Comparison of ENCODE assay signal across 17 cellular contexts in genomic region chr5:84634256-84634655, GRCh38.
A peak's percentile ranks its signal among the peaks of the same experiment; 100 is the strongest.
DNase-seq lines count a peak whose midpoint lies in the region; ATAC-seq lines count a peak whose summit lies in the region.
"Had no signal": no experiment of that assay in that cellular context is flagged by ENCODE, and none has a peak within 500 bp of the region (broad histone marks: within the 10 kb centered on the region; RNA-seq: fewer than 3 reads in every experiment).

No MANE protein-coding gene starts in this region.

- DNase-seq in HK-2 (ENCODE audit: unreplicated experiment) (peak; percentile 11), RPMI7951 (ENCODE audit: low read depth) (peak; percentile 57), HCEC 1CT (no peak)
- no peak for DNase-seq in stimulated activated effector memory CD8-positive, alpha-beta T cell treated with anti-CD3 and anti-CD28 coated beads, Interleukin-12 subunit alpha, Interleukin-12 subunit beta, amount 100 ng/mL, for 72 hours (ENCODE audit: low spot score in 2 of 2)
- DNase-seq: activated CD4-positive, alpha-beta T cell treated with anti-CD3 and anti-CD28 coated beads, Interleukin-2, amount 50 U/mL, for 4 hours; activated naive CD8-positive, alpha-beta T cell treated with anti-CD3 and anti-CD28 coated beads, Interleukin-2, amount 10 ng/mL, durations not matched to agents 7 days and 5 days; activated T-cell treated with anti-CD3 and anti-CD28 coated beads, Interleukin-2, amount 50 U/mL, for 48 hours; effector CD8-positive, alpha-beta T cell; hypothalamus; NCI-H1048; NCI-H2029 treated with DMSO at 0.1 percent for 48 hours; NCI-H524 treated with DMSO at 0.1 percent for 48 hours; OCI-M1; stimulated activated CD4-positive, alpha-beta T cell treated with anti-CD3 and anti-CD28 coated beads, Interleukin-2, amount 100 ng/mL, for 48 hours had no signal

- no peaks in the 10 kb centered on the region for H3K4me1 Mint-ChIP-seq in stimulated activated effector memory CD8-positive, alpha-beta T cell treated with anti-CD3 and anti-CD28 coated beads, Interleukin-12 subunit alpha, Interleukin-12 subunit beta, amount 100 ng/mL, for 72 hours
- H3K4me1 Mint-ChIP-seq: activated naive CD8-positive, alpha-beta T cell treated with anti-CD3 and anti-CD28 coated beads, Interleukin-2, amount 10 ng/mL, durations not matched to agents 7 days and 5 days had no signal

- no peak overlapping the region for H3K4me3 Mint-ChIP-seq in stimulated activated effector memory CD8-positive, alpha-beta T cell treated with anti-CD3 and anti-CD28 coated beads, Interleukin-12 subunit alpha, Interleukin-12 subunit beta, amount 100 ng/mL, for 72 hours
- H3K4me3 Mint-ChIP-seq: activated naive CD8-positive, alpha-beta T cell treated with anti-CD3 and anti-CD28 coated beads, Interleukin-2, amount 10 ng/mL, durations not matched to agents 7 days and 5 days had no signal

- ATAC-seq in esophagus mucosa (peak; percentile 44), GM19467 (IDR thresholded peaks at IDR 0.05; ENCODE audit: unreplicated experiment) (no peak), HG03354 (IDR thresholded peaks at IDR 0.05; ENCODE audit: poor library complexity, severe bottlenecking, unreplicated experiment) (no peak)
- peak; percentile 34 for ATAC-seq in stimulated activated effector memory CD8-positive, alpha-beta T cell treated with anti-CD3 and anti-CD28 coated beads, Interleukin-12 subunit alpha, Interleukin-12 subunit beta, amount 100 ng/mL, for 72 hours

- H3K27ac Mint-ChIP-seq in stimulated activated effector memory CD8-positive, alpha-beta T cell treated with anti-CD3 and anti-CD28 coated beads, Interleukin-12 subunit alpha, Interleukin-12 subunit beta, amount 100 ng/mL, for 72 hours = no peak overlapping the region
- H3K27ac Mint-ChIP-seq: activated naive CD8-positive, alpha-beta T cell treated with anti-CD3 and anti-CD28 coated beads, Interleukin-2, amount 10 ng/mL, durations not matched to agents 7 days and 5 days had no signal

- no peaks in the 10 kb centered on the region for H3K36me3 Mint-ChIP-seq in stimulated activated effector memory CD8-positive, alpha-beta T cell treated with anti-CD3 and anti-CD28 coated beads, Interleukin-12 subunit alpha, Interleukin-12 subunit beta, amount 100 ng/mL, for 72 hours
- H3K36me3 Mint-ChIP-seq: activated naive CD8-positive, alpha-beta T cell treated with anti-CD3 and anti-CD28 coated beads, Interleukin-2, amount 10 ng/mL, durations not matched to agents 7 days and 5 days had no signal

- peaks cover 2% of the 10 kb centered on the region for H3K9me3 Mint-ChIP-seq in stimulated activated effector memory CD8-positive, alpha-beta T cell treated with anti-CD3 and anti-CD28 coated beads, Interleukin-12 subunit alpha, Interleukin-12 subunit beta, amount 100 ng/mL, for 72 hours
- H3K9me3 Mint-ChIP-seq: activated naive CD8-positive, alpha-beta T cell treated with anti-CD3 and anti-CD28 coated beads, Interleukin-2, amount 10 ng/mL, durations not matched to agents 7 days and 5 days had no signal

Comparison
In these comparisons a context has a peak if more than half of its experiments do, and no peak if none do; other contexts are left out.
1. DNase-seq: peak in HK-2 (single experiment) and RPMI7951 (single experiment); none in stimulated activated effector memory CD8-positive, alpha-beta T cell treated with anti-CD3 and anti-CD28 coated beads, Interleukin-12 subunit alpha, Interleukin-12 subunit beta, amount 100 ng/mL, for 72 hours (0 of 2) and HCEC 1CT (single experiment).
2. ATAC-seq: peak in esophagus mucosa (single experiment) and stimulated activated effector memory CD8-positive, alpha-beta T cell treated with anti-CD3 and anti-CD28 coated beads, Interleukin-12 subunit alpha, Interleukin-12 subunit beta, amount 100 ng/mL, for 72 hours (single experiment); none in GM19467 (single experiment) and HG03354 (single experiment).